Comparison of ENCODE assay signal across 1 cellular context in the genomic region with DNA sequence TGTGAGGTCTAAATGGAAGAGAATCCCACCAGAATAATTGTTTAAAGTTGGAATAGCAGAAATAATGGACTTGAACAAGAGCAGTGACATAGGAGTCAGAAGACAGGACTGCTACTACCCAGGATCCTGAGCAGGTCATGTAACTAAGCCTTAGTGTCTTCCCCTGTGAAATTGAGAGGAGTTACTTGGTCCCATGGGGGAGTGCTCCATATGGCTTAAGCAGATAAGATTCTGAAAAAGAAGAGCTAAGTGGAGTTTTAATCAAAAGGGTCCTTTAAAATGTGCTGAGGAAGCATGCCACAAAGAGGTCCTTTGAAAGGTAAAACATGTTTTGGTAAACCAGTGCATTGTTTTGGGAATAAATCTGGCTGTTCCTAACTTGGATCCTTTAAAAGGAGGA.
TF ChIP-seq lines count a peak whose summit lies in the region.

No MANE protein-coding gene starts in this region.

TF ChIP-seq in K562, 482 proteins besides CTCF, POLR2A, EP300 and RAD21 (continued from another document and continues in another):
- TF ChIP-seq, protein P1, sequence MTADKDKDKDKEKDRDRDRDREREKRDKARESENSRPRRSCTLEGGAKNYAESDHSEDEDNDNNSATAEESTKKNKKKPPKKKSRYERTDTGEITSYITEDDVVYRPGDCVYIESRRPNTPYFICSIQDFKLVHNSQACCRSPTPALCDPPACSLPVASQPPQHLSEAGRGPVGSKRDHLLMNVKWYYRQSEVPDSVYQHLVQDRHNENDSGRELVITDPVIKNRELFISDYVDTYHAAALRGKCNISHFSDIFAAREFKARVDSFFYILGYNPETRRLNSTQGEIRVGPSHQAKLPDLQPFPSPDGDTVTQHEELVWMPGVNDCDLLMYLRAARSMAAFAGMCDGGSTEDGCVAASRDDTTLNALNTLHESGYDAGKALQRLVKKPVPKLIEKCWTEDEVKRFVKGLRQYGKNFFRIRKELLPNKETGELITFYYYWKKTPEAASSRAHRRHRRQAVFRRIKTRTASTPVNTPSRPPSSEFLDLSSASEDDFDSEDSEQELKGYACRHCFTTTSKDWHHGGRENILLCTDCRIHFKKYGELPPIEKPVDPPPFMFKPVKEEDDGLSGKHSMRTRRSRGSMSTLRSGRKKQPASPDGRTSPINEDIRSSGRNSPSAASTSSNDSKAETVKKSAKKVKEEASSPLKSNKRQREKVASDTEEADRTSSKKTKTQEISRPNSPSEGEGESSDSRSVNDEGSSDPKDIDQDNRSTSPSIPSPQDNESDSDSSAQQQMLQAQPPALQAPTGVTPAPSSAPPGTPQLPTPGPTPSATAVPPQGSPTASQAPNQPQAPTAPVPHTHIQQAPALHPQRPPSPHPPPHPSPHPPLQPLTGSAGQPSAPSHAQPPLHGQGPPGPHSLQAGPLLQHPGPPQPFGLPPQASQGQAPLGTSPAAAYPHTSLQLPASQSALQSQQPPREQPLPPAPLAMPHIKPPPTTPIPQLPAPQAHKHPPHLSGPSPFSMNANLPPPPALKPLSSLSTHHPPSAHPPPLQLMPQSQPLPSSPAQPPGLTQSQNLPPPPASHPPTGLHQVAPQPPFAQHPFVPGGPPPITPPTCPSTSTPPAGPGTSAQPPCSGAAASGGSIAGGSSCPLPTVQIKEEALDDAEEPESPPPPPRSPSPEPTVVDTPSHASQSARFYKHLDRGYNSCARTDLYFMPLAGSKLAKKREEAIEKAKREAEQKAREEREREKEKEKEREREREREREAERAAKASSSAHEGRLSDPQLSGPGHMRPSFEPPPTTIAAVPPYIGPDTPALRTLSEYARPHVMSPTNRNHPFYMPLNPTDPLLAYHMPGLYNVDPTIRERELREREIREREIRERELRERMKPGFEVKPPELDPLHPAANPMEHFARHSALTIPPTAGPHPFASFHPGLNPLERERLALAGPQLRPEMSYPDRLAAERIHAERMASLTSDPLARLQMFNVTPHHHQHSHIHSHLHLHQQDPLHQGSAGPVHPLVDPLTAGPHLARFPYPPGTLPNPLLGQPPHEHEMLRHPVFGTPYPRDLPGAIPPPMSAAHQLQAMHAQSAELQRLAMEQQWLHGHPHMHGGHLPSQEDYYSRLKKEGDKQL (CRISPR knock-in tag; IDR thresholded peaks at IDR 0.05; ENCODE audit: borderline replicate concordance) = no peak
- TF ChIP-seq, protein P2, sequence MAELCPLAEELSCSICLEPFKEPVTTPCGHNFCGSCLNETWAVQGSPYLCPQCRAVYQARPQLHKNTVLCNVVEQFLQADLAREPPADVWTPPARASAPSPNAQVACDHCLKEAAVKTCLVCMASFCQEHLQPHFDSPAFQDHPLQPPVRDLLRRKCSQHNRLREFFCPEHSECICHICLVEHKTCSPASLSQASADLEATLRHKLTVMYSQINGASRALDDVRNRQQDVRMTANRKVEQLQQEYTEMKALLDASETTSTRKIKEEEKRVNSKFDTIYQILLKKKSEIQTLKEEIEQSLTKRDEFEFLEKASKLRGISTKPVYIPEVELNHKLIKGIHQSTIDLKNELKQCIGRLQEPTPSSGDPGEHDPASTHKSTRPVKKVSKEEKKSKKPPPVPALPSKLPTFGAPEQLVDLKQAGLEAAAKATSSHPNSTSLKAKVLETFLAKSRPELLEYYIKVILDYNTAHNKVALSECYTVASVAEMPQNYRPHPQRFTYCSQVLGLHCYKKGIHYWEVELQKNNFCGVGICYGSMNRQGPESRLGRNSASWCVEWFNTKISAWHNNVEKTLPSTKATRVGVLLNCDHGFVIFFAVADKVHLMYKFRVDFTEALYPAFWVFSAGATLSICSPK (IDR thresholded peaks at IDR 0.05; ENCODE audit: borderline replicate concordance) = no peak
- no peak for TF ChIP-seq KAT8 (IDR thresholded peaks at IDR 0.05; ENCODE audit: low read depth)
- peak; percentile 50 for TF ChIP-seq TAF9B (IDR thresholded peaks at IDR 0.05; ENCODE audit: partially characterized antibody)
- TF ChIP-seq RNF2 (IDR thresholded peaks at IDR 0.05) = 0 out of 2 replicates have a peak, but pooled peaks have one; percentile 47
- no peak for TF ChIP-seq FOS (IDR thresholded peaks at IDR 0.05; ENCODE audit: extremely low read depth, insufficient read length)
- TF ChIP-seq SIX5 (IDR thresholded peaks at IDR 0.05; ENCODE audit: borderline replicate concordance in 1 of 2, insufficient read depth in 1 of 2, low read depth in 1 of 2, low read length in 2 of 2) = no peak
- TF ChIP-seq EGR1 (conservative IDR thresholded peaks at IDR 0.05) = no peak
- no peak for TF ChIP-seq NR2F6 (CRISPR knock-in tag; IDR thresholded peaks at IDR 0.05)
- TF ChIP-seq, protein P3, sequence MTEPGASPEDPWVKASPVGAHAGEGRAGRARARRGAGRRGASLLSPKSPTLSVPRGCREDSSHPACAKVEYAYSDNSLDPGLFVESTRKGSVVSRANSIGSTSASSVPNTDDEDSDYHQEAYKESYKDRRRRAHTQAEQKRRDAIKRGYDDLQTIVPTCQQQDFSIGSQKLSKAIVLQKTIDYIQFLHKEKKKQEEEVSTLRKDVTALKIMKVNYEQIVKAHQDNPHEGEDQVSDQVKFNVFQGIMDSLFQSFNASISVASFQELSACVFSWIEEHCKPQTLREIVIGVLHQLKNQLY (CRISPR knock-in tag; conservative IDR thresholded peaks at IDR 0.05) = no peak
- TF ChIP-seq ZNF41 (CRISPR knock-in tag; conservative IDR thresholded peaks at IDR 0.05) = no peak
- TF ChIP-seq ZEB2 (IDR thresholded peaks at IDR 0.05) = no peak
- peak; percentile 44 to 49 for TF ChIP-seq NRF1 (conservative IDR thresholded peaks at IDR 0.05 in 1 of 2, IDR thresholded peaks at IDR 0.05 in 1 of 2)
- peak; percentile 85 for TF ChIP-seq CBFA2T2 (conservative IDR thresholded peaks at IDR 0.05)
- no peak for TF ChIP-seq ZNF583 (CRISPR knock-in tag; IDR thresholded peaks at IDR 0.05)
- no peak for TF ChIP-seq SRSF7 (optimal IDR thresholded peaks at IDR 0.05; ENCODE audit: low read depth, low read length)
- TF ChIP-seq ZNF212 (CRISPR knock-in tag; IDR thresholded peaks at IDR 0.05) = no peak
- TF ChIP-seq HEY1 (CRISPR knock-in tag; IDR thresholded peaks at IDR 0.05; ENCODE audit: borderline replicate concordance) = no peak
- TF ChIP-seq, protein P4, sequence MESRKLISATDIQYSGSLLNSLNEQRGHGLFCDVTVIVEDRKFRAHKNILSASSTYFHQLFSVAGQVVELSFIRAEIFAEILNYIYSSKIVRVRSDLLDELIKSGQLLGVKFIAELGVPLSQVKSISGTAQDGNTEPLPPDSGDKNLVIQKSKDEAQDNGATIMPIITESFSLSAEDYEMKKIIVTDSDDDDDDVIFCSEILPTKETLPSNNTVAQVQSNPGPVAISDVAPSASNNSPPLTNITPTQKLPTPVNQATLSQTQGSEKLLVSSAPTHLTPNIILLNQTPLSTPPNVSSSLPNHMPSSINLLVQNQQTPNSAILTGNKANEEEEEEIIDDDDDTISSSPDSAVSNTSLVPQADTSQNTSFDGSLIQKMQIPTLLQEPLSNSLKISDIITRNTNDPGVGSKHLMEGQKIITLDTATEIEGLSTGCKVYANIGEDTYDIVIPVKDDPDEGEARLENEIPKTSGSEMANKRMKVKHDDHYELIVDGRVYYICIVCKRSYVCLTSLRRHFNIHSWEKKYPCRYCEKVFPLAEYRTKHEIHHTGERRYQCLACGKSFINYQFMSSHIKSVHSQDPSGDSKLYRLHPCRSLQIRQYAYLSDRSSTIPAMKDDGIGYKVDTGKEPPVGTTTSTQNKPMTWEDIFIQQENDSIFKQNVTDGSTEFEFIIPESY (CRISPR knock-in tag; IDR thresholded peaks at IDR 0.05) = no peak
- TF ChIP-seq, protein P5, sequence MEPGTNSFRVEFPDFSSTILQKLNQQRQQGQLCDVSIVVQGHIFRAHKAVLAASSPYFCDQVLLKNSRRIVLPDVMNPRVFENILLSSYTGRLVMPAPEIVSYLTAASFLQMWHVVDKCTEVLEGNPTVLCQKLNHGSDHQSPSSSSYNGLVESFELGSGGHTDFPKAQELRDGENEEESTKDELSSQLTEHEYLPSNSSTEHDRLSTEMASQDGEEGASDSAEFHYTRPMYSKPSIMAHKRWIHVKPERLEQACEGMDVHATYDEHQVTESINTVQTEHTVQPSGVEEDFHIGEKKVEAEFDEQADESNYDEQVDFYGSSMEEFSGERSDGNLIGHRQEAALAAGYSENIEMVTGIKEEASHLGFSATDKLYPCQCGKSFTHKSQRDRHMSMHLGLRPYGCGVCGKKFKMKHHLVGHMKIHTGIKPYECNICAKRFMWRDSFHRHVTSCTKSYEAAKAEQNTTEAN (CRISPR knock-in tag; IDR thresholded peaks at IDR 0.05) = no peak
- TF ChIP-seq, protein P6, sequence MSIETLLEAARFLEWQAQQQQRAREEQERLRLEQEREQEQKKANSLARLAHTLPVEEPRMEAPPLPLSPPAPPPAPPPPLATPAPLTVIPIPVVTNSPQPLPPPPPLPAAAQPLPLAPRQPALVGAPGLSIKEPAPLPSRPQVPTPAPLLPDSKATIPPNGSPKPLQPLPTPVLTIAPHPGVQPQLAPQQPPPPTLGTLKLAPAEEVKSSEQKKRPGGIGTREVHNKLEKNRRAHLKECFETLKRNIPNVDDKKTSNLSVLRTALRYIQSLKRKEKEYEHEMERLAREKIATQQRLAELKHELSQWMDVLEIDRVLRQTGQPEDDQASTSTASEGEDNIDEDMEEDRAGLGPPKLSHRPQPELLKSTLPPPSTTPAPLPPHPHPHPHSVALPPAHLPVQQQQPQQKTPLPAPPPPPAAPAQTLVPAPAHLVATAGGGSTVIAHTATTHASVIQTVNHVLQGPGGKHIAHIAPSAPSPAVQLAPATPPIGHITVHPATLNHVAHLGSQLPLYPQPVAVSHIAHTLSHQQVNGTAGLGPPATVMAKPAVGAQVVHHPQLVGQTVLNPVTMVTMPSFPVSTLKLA (conservative IDR thresholded peaks at IDR 0.05) = peak in 1 of 2 experiments; percentile 58
- no peak for TF ChIP-seq ZNF133 (CRISPR knock-in tag; IDR thresholded peaks at IDR 0.05)
- no peak for TF ChIP-seq CCAR2 (IDR thresholded peaks at IDR 0.05; ENCODE audit: low read depth, low read length)
- peak; percentile 81 for TF ChIP-seq STAT5A (IDR thresholded peaks at IDR 0.05; ENCODE audit: borderline replicate concordance, low read length)
- no peak for TF ChIP-seq WHSC1 (IDR thresholded peaks at IDR 0.05; ENCODE audit: low read length)
- TF ChIP-seq KAT7 (CRISPR knock-in tag; IDR thresholded peaks at IDR 0.05; ENCODE audit: borderline replicate concordance) = no peak
- TF ChIP-seq ZNF354B (CRISPR knock-in tag; IDR thresholded peaks at IDR 0.05) = no peak
- TF ChIP-seq, protein P7, sequence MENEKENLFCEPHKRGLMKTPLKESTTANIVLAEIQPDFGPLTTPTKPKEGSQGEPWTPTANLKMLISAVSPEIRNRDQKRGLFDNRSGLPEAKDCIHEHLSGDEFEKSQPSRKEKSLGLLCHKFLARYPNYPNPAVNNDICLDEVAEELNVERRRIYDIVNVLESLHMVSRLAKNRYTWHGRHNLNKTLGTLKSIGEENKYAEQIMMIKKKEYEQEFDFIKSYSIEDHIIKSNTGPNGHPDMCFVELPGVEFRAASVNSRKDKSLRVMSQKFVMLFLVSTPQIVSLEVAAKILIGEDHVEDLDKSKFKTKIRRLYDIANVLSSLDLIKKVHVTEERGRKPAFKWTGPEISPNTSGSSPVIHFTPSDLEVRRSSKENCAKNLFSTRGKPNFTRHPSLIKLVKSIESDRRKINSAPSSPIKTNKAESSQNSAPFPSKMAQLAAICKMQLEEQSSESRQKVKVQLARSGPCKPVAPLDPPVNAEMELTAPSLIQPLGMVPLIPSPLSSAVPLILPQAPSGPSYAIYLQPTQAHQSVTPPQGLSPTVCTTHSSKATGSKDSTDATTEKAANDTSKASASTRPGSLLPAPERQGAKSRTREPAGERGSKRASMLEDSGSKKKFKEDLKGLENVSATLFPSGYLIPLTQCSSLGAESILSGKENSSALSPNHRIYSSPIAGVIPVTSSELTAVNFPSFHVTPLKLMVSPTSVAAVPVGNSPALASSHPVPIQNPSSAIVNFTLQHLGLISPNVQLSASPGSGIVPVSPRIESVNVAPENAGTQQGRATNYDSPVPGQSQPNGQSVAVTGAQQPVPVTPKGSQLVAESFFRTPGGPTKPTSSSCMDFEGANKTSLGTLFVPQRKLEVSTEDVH (IDR thresholded peaks at IDR 0.05; ENCODE audit: low read depth, partially characterized antibody) = no peak
- TF ChIP-seq PRPF4 (IDR thresholded peaks at IDR 0.05; ENCODE audit: insufficient read depth, low read depth, low read length, poor library complexity, severe bottlenecking) = no peak
- TF ChIP-seq ZNF707 (CRISPR knock-in tag; conservative IDR thresholded peaks at IDR 0.05) = no peak
- TF ChIP-seq RBM15 (IDR thresholded peaks at IDR 0.05; ENCODE audit: insufficient read depth, low read length) = no peak
- TF ChIP-seq ZNF143 (CRISPR knock-in tag; IDR thresholded peaks at IDR 0.05) = no peak
- no peak for TF ChIP-seq ETV1 (tag; conservative IDR thresholded peaks at IDR 0.05; ENCODE audit: low read depth)
- TF ChIP-seq CHD4 (IDR thresholded peaks at IDR 0.05; ENCODE audit: insufficient read depth, insufficient replicate concordance, low read depth, low read length, poor library complexity, severe bottlenecking) = no peak
- no peak for TF ChIP-seq NFATC3 (IDR thresholded peaks at IDR 0.05)
- peak; percentile 91 for TF ChIP-seq TAL1 (IDR thresholded peaks at IDR 0.05)
- TF ChIP-seq DPF2 (IDR thresholded peaks at IDR 0.05) = peak; percentile 95
- TF ChIP-seq KLF16 (IDR thresholded peaks at IDR 0.05) = peak; percentile 87
- TF ChIP-seq ADNP (tag; IDR thresholded peaks at IDR 0.05) = no peak
- TF ChIP-seq, protein P8, sequence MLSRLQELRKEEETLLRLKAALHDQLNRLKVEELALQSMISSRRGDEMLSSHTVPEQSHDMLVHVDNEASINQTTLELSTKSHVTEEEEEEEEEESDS (CRISPR knock-in tag; IDR thresholded peaks at IDR 0.05) = no peak
- no peak for TF ChIP-seq IRF2 (CRISPR knock-in tag; IDR thresholded peaks at IDR 0.05)
- peak; percentile 71 for TF ChIP-seq MYNN (IDR thresholded peaks at IDR 0.05)
- no peak for TF ChIP-seq MYNN (CRISPR knock-in tag; IDR thresholded peaks at IDR 0.05)
- TF ChIP-seq XRCC4 (IDR thresholded peaks at IDR 0.05; ENCODE audit: extremely low read depth, insufficient read depth, insufficient read length) = no peak
- peak; percentile 93 for TF ChIP-seq TCF3 (CRISPR knock-in tag; IDR thresholded peaks at IDR 0.05)
- peak; percentile 52 for TF ChIP-seq MYC (IDR thresholded peaks at IDR 0.05; ENCODE audit: low read depth, low read length)
- no peak for TF ChIP-seq MYC (CRISPR knock-in tag; IDR thresholded peaks at IDR 0.05; ENCODE audit: borderline replicate concordance, low read depth)
- peak; percentile 88 for TF ChIP-seq NCOR1 (IDR thresholded peaks at IDR 0.05)
- 0 out of 2 replicates have a peak, but pooled peaks have one; percentile 56 for TF ChIP-seq TCF7L2 (IDR thresholded peaks at IDR 0.05; ENCODE audit: low read depth, low read length)
- no peak for TF ChIP-seq THRAP3 (IDR thresholded peaks at IDR 0.05; ENCODE audit: borderline replicate concordance)
- TF ChIP-seq TRIM24 (IDR thresholded peaks at IDR 0.05) = peak; percentile 41 to 53; a peak in 2 of 4 replicates
- no peak for TF ChIP-seq SNRNP70 (optimal IDR thresholded peaks at IDR 0.05; ENCODE audit: low read depth, low read length)
- no peak for TF ChIP-seq ZNF778 (CRISPR knock-in tag; IDR thresholded peaks at IDR 0.05)
- no peak for TF ChIP-seq NR1H2 (CRISPR knock-in tag; IDR thresholded peaks at IDR 0.05)
- TF ChIP-seq SAP30 (IDR thresholded peaks at IDR 0.05; ENCODE audit: borderline replicate concordance, insufficient read depth, low read depth, low read length, poor library complexity, severe bottlenecking) = no peak
